Comparison of ENCODE assay signal across 1 cellular context in genomic region chr22:50473088-50473487, GRCh38.
TF ChIP-seq lines count a peak whose summit lies in the region.

No MANE protein-coding gene starts in this region.

TF ChIP-seq in GM23338, 12 proteins besides CTCF, POLR2A, EP300 and RAD21 (continued from another document):
- TF ChIP-seq ETS1 (IDR thresholded peaks at IDR 0.05) (no peak), CREB1 (CRISPR knock-in tag; IDR thresholded peaks at IDR 0.05; ENCODE audit: low read depth) (no peak), ZNF331 (CRISPR knock-in tag; IDR thresholded peaks at IDR 0.05; ENCODE audit: low read depth) (no peak), REST (IDR thresholded peaks at IDR 0.05; ENCODE audit: unreplicated experiment) (no peak), NANOG (IDR thresholded peaks at IDR 0.05; ENCODE audit: borderline replicate concordance) (no peak), EZH2phosphoT487 (IDR thresholded peaks at IDR 0.05; ENCODE audit: unreplicated experiment) (no peak), ZNF462 (CRISPR knock-in tag; IDR thresholded peaks at IDR 0.05) (no peak), POLR2AphosphoS5 (IDR thresholded peaks at IDR 0.05; ENCODE audit: low read depth) (no peak)
TF ChIP-seq in GM23338: peak in this region for 0.
